In the genomic region with DNA sequence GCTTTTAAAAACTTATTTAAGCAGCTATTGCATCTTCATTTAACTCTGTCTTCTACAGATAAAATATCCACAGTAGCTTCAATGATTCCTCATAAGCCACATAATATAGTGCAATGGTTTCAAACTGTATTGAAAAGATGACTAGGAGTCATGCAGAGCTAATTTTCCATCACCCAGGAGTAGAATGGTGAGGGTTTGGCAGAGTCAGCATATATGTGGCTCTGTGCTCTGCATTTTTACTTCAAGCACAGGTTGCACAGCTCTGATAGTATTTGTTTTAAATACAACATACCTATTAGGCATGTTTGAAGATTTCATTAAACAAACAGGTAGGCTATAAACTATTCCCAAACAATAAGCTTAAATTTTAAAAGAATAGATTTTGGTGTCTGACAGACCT, we compare ENCODE assay signal across 22 cellular contexts.
"Had no signal": no experiment of that assay in that cellular context is flagged by ENCODE, and none has a peak within 500 bp of the region (broad histone marks: within the 10 kb centered on the region; RNA-seq: fewer than 3 reads in every experiment).

No MANE protein-coding gene starts in this region.

- ATAC-seq: effector memory CD8-positive, alpha-beta T cell; esophagus mucosa; gastrocnemius medialis; heart right ventricle; left cardiac atrium; left lung; left ventricle myocardium superior; lower lobe of right lung; mucosa of descending colon had no signal

- DNase-seq: colonic mucosa; cortex of kidney; effector CD8-positive, alpha-beta T cell; effector memory CD8-positive, alpha-beta T cell; endodermal cell; erythroblast; esophagus squamous epithelium; foreskin fibroblast; foreskin melanocyte; gastrocnemius medialis; glutamatergic neuron; head of caudate nucleus; heart right ventricle; hippocampal formation; left cardiac atrium; left lung; left ventricle myocardium superior; lower lobe of right lung; mesenchymal stem cell; mucosa of descending colon; naive B cell had no signal
